18 cellular contexts compared by ENCODE assay signal in the genomic region with DNA sequence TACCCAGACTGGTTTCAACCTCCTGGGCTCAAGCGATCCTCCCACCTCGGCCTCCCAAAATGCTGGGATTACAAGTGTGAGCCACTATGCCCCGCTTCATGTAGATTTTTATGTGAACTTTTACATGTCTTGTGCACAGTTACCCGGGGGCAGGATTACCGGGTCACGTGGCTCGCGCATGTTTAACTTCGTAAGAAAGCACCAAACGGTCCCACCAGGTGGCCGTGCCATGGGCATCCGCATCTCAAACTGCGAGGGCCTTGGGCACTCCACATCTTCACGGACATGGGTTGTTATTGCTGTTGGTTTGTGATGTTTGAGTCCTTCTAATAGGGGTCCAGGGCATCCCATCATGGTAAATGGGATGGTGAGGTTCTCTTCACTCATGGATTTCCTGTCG.
A peak's percentile ranks its signal among the peaks of the same experiment; 100 is the strongest.
DNase-seq lines count a peak whose midpoint lies in the region; ATAC-seq and TF ChIP-seq lines count a peak whose summit lies in the region.
"Had no signal": no experiment of that assay in that cellular context is flagged by ENCODE, and none has a peak within 500 bp of the region (broad histone marks: within the 10 kb centered on the region; RNA-seq: fewer than 3 reads in every experiment).

No MANE protein-coding gene starts in this region.

- no peak overlapping the region for H2AFZ ChIP-seq in Karpas-422 (ENCODE audit: low read length)

- no peaks in the 10 kb centered on the region for H3K79me2 ChIP-seq in Karpas-422 (ENCODE audit: low read length)

- no peaks in the 10 kb centered on the region for H3K36me3 ChIP-seq in BLaER1
- H3K36me3 ChIP-seq in lung (ENCODE audit: control insufficient read depth in 2 of 2, insufficient read depth in 2 of 2, low read length in 2 of 2), result no peaks in the 10 kb centered on the region
- no peaks in the 10 kb centered on the region for H3K36me3 ChIP-seq in Karpas-422 (ENCODE audit: insufficient read depth, low read length)
- H3K36me3 ChIP-seq: BE2C had no signal

- H3K27ac ChIP-seq in BLaER1 (no peak overlapping the region; the same call in 1 of the 2 replicates), lung (ENCODE audit: low read depth in 1 of 2, low read length in 1 of 2) (no peak overlapping the region), Karpas-422 (ENCODE audit: low read length) (no peak overlapping the region)
- H3K27ac ChIP-seq: A549 had no signal

- H3K9ac ChIP-seq in BLaER1 (no peak overlapping the region), Karpas-422 (ENCODE audit: low read length) (no peak overlapping the region)

- peak overlapping the region; percentile 59 for H3K4me2 ChIP-seq in BLaER1
- H3K4me2 ChIP-seq in Karpas-422 (ENCODE audit: low read depth, low read length, poor library complexity, severe bottlenecking), result no peak overlapping the region
- H3K4me2 ChIP-seq: A549 had no signal

- 96 to 98% methylated on average over 15 of the region's 15 CpGs for WGBS in lung, 2 donors

- ATAC-seq in lung (ENCODE audit: insufficient read depth, low FRiP score), result no peak
- ATAC-seq: A549, HCT116 had no signal

- H3K9me3 ChIP-seq in BLaER1 (peaks cover 10% of the 10 kb centered on the region), lung (ENCODE audit: control insufficient read depth in 2 of 2, insufficient read depth in 1 of 2, low read length in 1 of 2) (no peaks in the 10 kb centered on the region), Karpas-422 (ENCODE audit: low read length) (no peaks in the 10 kb centered on the region)
- H3K9me3 ChIP-seq: A549, BE2C, Caco-2 had no signal

- no peaks in the 10 kb centered on the region for H3K9me2 ChIP-seq in Karpas-422 (replicated peaks; ENCODE audit: insufficient read depth, low read length)

- no peaks in the 10 kb centered on the region for H4K20me1 ChIP-seq in BLaER1
- H4K20me1 ChIP-seq in Karpas-422 (ENCODE audit: insufficient read depth, low read depth, low read length), result no peaks in the 10 kb centered on the region

- peak; percentile 18 for DNase-seq in ecto neural progenitor cell (ENCODE audit: low spot score)
- DNase-seq in lung (ENCODE audit: low spot score), result peak; percentile 22
- DNase-seq in Karpas-422, result no peak
- DNase-seq in SW480 (ENCODE audit: low spot score), result no peak
- no peak for DNase-seq in COLO829 (ENCODE audit: low spot score)
- DNase-seq: 8988T; AML-193; BE2C; C1 segment of cervical spinal cord; Caco-2; CD4-positive, alpha-beta memory T cell; DMS153; DND-41; GOT3; H7 had no signal

- no peak for TF ChIP-seq CTCF in lung (IDR thresholded peaks at IDR 0.05; ENCODE audit: control extremely low read depth, extremely low read depth)

- H3K4me1 ChIP-seq in BLaER1 (peaks cover 50% of the 10 kb centered on the region), lung (ENCODE audit: control insufficient read depth in 2 of 2, insufficient read depth in 2 of 2, low read length in 2 of 2) (no peaks in the 10 kb centered on the region), Karpas-422 (ENCODE audit: low read length) (no peaks in the 10 kb centered on the region)
- H3K4me1 ChIP-seq: A549, BE2C, Caco-2 had no signal

- H3K27me3 ChIP-seq in BLaER1 (no peaks in the 10 kb centered on the region), lung (ENCODE audit: control insufficient read depth, insufficient read depth) (no peaks in the 10 kb centered on the region), Karpas-422 (ENCODE audit: low read length) (no peaks in the 10 kb centered on the region)
- H3K27me3 ChIP-seq: BE2C had no signal

- H3K4me3 ChIP-seq in BLaER1, result no peak overlapping the region
- H3K4me3 ChIP-seq in lung, result no peak overlapping the region
- H3K4me3 ChIP-seq in Karpas-422 (ENCODE audit: low read length), result no peak overlapping the region
- H3K4me3 ChIP-seq: A549 had no signal

Comparison
In these comparisons a context has a peak if more than half of its experiments do, and no peak if none do; other contexts are left out.
1. DNase-seq: peak in ecto neural progenitor cell (single experiment) and lung (single experiment); none in Karpas-422 (single experiment), SW480 (single experiment) and COLO829 (single experiment).